Comparison of ENCODE assay signal across 8 cellular contexts in genomic region chr12:123973552-123974341, GRCh38. TPM values are rescaled to one million over a fixed set of nuclear protein-coding genes. Genes with fewer than 3 reads are reported as not detected.
DNase-seq lines count a peak whose midpoint lies in the region; ATAC-seq, FAIRE-seq and TF ChIP-seq lines count a peak whose summit lies in the region.

No MANE protein-coding gene starts in this region.

- H3K9me3 ChIP-seq in SJSA1 (replicated peaks) (no peaks in the 10 kb centered on the region), GM12878 (replicated peaks; ENCODE audit: control insufficient read depth, insufficient read depth, low read length) (no peaks in the 10 kb centered on the region), small intestine (ENCODE audit: control insufficient read depth, low read depth) (no peaks in the 10 kb centered on the region)

- RAD21 ChIA-PET in GM12878 (lab: Charles Lee; ENCODE audit: unreplicated experiment), result no interaction called here

- CTCF ChIA-PET in GM12878 (lab: Yijun Ruan, JAX), result interaction anchor here (0.9 to 1.7 kb wide), 2 partner anchors 10 to 11 kb away, joined by 3 to 10 read pairs; no protein-coding TSS in a partner anchor

- peak; percentile 67 for DNase-seq in NCI-H2227 (lab: John Stamatoyannopoulos, UW; ENCODE audit: unreplicated experiment)
- no peak for DNase-seq in NCI-H2227 treated with DMSO at 0.1 percent for 48 hours (lab: John Stamatoyannopoulos, UW)
- DNase-seq in SJSA1 (ENCODE audit: low read depth in 1 of 2, low spot score in 2 of 2), result peak in 1 of 2 experiments; percentile 33
- no peak for DNase-seq in GM12878 (ENCODE audit: low read depth, low spot score)
- peak; percentile 46 for DNase-seq in iPS-NIHi7 (ENCODE audit: extremely low spot score)
- peak; percentile 39 for DNase-seq in small intestine
- no peak for DNase-seq in H4 (ENCODE audit: low spot score)

- H3K4me3 ChIP-seq in SJSA1 (peak overlapping the region; percentile 88), GM12878 (peak overlapping the region; percentile 76), small intestine (ENCODE audit: low read depth in 1 of 2, low read length in 2 of 2) (peak overlapping the region; percentile 79 to 96)

- intact Hi-C loops in GM12878 (cut with micrococcal nuclease; ENCODE audit: unreplicated experiment), result no loop called here

- ATAC-seq in HG03097 (IDR thresholded peaks at IDR 0.05; ENCODE audit: low FRiP score, unreplicated experiment) (peak; percentile 6), GM12878 (peak; percentile 41)

- H3K36me3 ChIP-seq in SJSA1, result peaks cover 15% of the 10 kb centered on the region
- H3K36me3 ChIP-seq in GM12878 (ENCODE audit: control insufficient read depth in 2 of 2, insufficient read depth in 2 of 2, low read length in 1 of 2), result peaks cover 0 to 7% of the 10 kb centered on the region in 2 experiments; a peak in 3 of 4 replicates
- H3K36me3 ChIP-seq in small intestine (ENCODE audit: control insufficient read depth in 2 of 2, insufficient read depth in 2 of 2, low read length in 2 of 2), result peaks cover 0 to 5% of the 10 kb centered on the region in 2 donors

- FAIRE-seq in GM12878 (lab: Jason Lieb, UNC), result no peak
- FAIRE-seq in small intestine (lab: Jason Lieb, UNC), result no peak

- in situ Hi-C loops in GM12878 (cut with MboI), result no loop called here

- peak overlapping the region; percentile 61 for H2AFZ ChIP-seq in GM12878 (ENCODE audit: control insufficient read depth, low read depth, low read length)

- TF ChIP-seq RAD21 in GM12878 (IDR thresholded peaks at IDR 0.05; ENCODE audit: insufficient read depth, low read depth, low read length), result no peak

- no TSS peak for BruUV-seq in GM12878 (replicated peaks; lab: Mats Ljungman, UMichigan)

- no peak overlapping the region for H3K27ac ChIP-seq in SJSA1
- peak overlapping the region; percentile 61 for H3K27ac ChIP-seq in GM12878 (ENCODE audit: control insufficient read depth, insufficient read depth)
- peak overlapping the region; percentile 83 to 84 for H3K27ac ChIP-seq in small intestine (ENCODE audit: low read depth in 1 of 2, low read length in 1 of 2)

- WGBS in GM12878 (ENCODE audit: insufficient coverage, insufficient replicate concordance, low lambda C conversion rate, missing lambda C conversion rate), result 2% methylated on average over 39 of the region's 69 CpGs
- 1 to 2% (median 2%) methylated on average over 50 to 69 of the region's 69 CpGs for WGBS in small intestine, 3 donors

- TF ChIP-seq CTCF in GM12878 (IDR thresholded peaks at IDR 0.05 in 2 of 3, conservative IDR thresholded peaks at IDR 0.05 in 1 of 3; ENCODE audit: control insufficient read depth in 2 of 3, extremely low read depth in 1 of 3, insufficient read depth in 1 of 3, low read depth in 3 of 3, low read length in 3 of 3), result no peak

- H3K9ac ChIP-seq in GM12878 (ENCODE audit: control insufficient read depth, insufficient read depth, low read length), result peak overlapping the region; percentile 55

- H3K27me3 ChIP-seq in SJSA1 (replicated peaks) (no peaks in the 10 kb centered on the region), GM12878 (replicated peaks in 1 of 2; ENCODE audit: control insufficient read depth in 2 of 2, insufficient read depth in 2 of 2, low read length in 1 of 2) (no peaks in the 10 kb centered on the region), small intestine (ENCODE audit: control insufficient read depth in 2 of 2, insufficient read depth in 2 of 2, low read length in 2 of 2) (no peaks in the 10 kb centered on the region)

- TF ChIP-seq POLR2A in GM12878 (IDR thresholded peaks at IDR 0.05; ENCODE audit: low read depth, low read length), result no peak; the same call in 1 of the 2 replicates

- SMC1A ChIA-PET in GM12878 (lab: Charles Lee; ENCODE audit: uncharacterized antibody, unreplicated experiment), result interaction anchor here (0.9 to 1.4 kb wide), 2 partner anchors 9 to 12 kb away, joined by 4 read pairs; no protein-coding TSS in a partner anchor

- peaks cover 23% of the 10 kb centered on the region for H3K4me1 ChIP-seq in SJSA1 (replicated peaks)
- no peaks in the 10 kb centered on the region; the same call in 1 of the 2 replicates for H3K4me1 ChIP-seq in GM12878 (ENCODE audit: control insufficient read depth, insufficient read depth, low read length)
- peaks cover 2 to 6% of the 10 kb centered on the region in 2 donors for H3K4me1 ChIP-seq in small intestine (ENCODE audit: control insufficient read depth in 2 of 2, insufficient read depth in 1 of 2, low read depth in 1 of 2, low read length in 1 of 2)

- H3K4me2 ChIP-seq in GM12878 (ENCODE audit: control insufficient read depth, insufficient read depth), result peak overlapping the region; percentile 75

- no peak for TF ChIP-seq EP300 in GM12878 (IDR thresholded peaks at IDR 0.05; ENCODE audit: borderline replicate concordance in 1 of 2, control insufficient read depth in 1 of 2, low read depth in 2 of 2, low read length in 2 of 2)

- no peaks in the 10 kb centered on the region for H4K20me1 ChIP-seq in GM12878 (ENCODE audit: control insufficient read depth, insufficient read depth)

- POLR2A ChIA-PET in GM12878 (lab: Charles Lee), result interaction anchor here (0.5 to 0.6 kb wide), 2 partner anchors 9 to 80 kb away, joined by 3 to 9 read pairs; no protein-coding TSS in a partner anchor

- H3K79me2 ChIP-seq in GM12878 (ENCODE audit: control insufficient read depth, insufficient read depth, low read length), result peaks cover 14% of the 10 kb centered on the region

TF ChIP-seq in GM12878, 131 proteins besides CTCF, POLR2A, EP300 and RAD21 (continues in another document):
- TF ChIP-seq MLLT1 (IDR thresholded peaks at IDR 0.05), result 0 out of 2 replicates have a peak, but pooled peaks have one; percentile 9
- TF ChIP-seq RBBP5 (conservative IDR thresholded peaks at IDR 0.05), result no peak
- no peak for TF ChIP-seq JUNB (IDR thresholded peaks at IDR 0.05)
- peak; percentile 67 for TF ChIP-seq IKZF1 (conservative IDR thresholded peaks at IDR 0.05)
- TF ChIP-seq HDAC6 (IDR thresholded peaks at IDR 0.05; ENCODE audit: unreplicated experiment), result no peak
- no peak for TF ChIP-seq SMAD1 (IDR thresholded peaks at IDR 0.05; ENCODE audit: low read depth, partially characterized antibody)
- TF ChIP-seq NR2F1 (conservative IDR thresholded peaks at IDR 0.05), result no peak
- TF ChIP-seq MXI1 (IDR thresholded peaks at IDR 0.05; ENCODE audit: low read depth, low read length), result no peak

RNA-seq across cellular contexts. Expression of gene ZNF664, which starts 0.7 kb away (rescaled TPM):
- total RNA-seq in SJSA1 (2014; rRNA removed; shearing (Covaris generic)), result 19.5 and 36.0 TPM in 2 replicates
- total RNA-seq in GM12878 (2013; cell fraction: nucleolus; rRNA removed), result 57.8 and 60.9 TPM in 2 replicates
- total RNA-seq in GM12878 (2014; rRNA removed) (22.4 and 26.6 TPM in 2 replicates), GM12878 (2014; rRNA removed; fragmentation: Illumina TruSeq; extraction: Trizol) (45.1 and 47.8 TPM in 2 replicates), GM12878 (2021) (51.0 and 59.3 TPM in 2 replicates)
- 17.2 TPM for polyA plus RNA-seq in GM12878 (2011; ENCODE audit: low read depth)
- polyA plus RNA-seq in GM12878 (2011; rRNA removed) (53.2 and 67.8 TPM in 2 replicates), GM12878 (2014; fragmentation: Illumina TruSeq; extraction: Trizol) (65.6 and 70.4 TPM in 2 replicates), GM12878 (2014; fragmentation: Nextera tagmentation; extraction: Ambion mirVana) (1 to 10 TPM; 1.8 to 8.5 TPM), GM12878 (2014; rRNA removed) (30.0 and 39.2 TPM in 2 replicates), GM12878 (2016; fragmentation: Nextera tagmentation; extraction: Ambion mirVana) (10 to 100 TPM; 18.3 to 21.6 TPM), small intestine (100 to 1,000 TPM in 1 of 3 donors, 10 to 100 TPM in 2; 59.9 to 104 (median 80.8) TPM)
- polyA plus RNA-seq in GM12878 (2011; cell fraction: cytosol; rRNA removed), result 29.8 and 30.4 TPM in 2 replicates
- polyA plus RNA-seq in GM12878 (2011; cell fraction: nucleus; rRNA removed), result 39.7 and 43.6 TPM in 2 replicates
- polyA plus RNA-seq in GM12878 (2012), result 26.4 and 27.4 TPM in 2 replicates
- polyA minus RNA-seq in GM12878 (2011; rRNA and poly(A)+ RNA removed), result 31.5 and 33.5 TPM in 2 replicates
- polyA minus RNA-seq in GM12878 (2011; cell fraction: cytosol; rRNA and poly(A)+ RNA removed), result 9.9 and 13.8 TPM in 2 replicates
- 37.7 and 52.3 TPM in 2 replicates for polyA minus RNA-seq in GM12878 (2011; cell fraction: nucleus; rRNA and poly(A)+ RNA removed)
- total RNA-seq in H4 (2014; rRNA removed; shearing (Covaris generic)), result 41.6 and 48.6 TPM in 2 replicates

RNA-seq across cellular contexts. Expression of gene CCDC92, which starts 1.1 kb away (rescaled TPM):
- total RNA-seq in SJSA1 (2014; rRNA removed; shearing (Covaris generic)), result 11.9 and 13.3 TPM in 2 replicates
- total RNA-seq in GM12878 (2013; cell fraction: nucleolus; rRNA removed), result 2.6 and 2.7 TPM in 2 replicates
- total RNA-seq in GM12878 (2014; rRNA removed) (2.9 and 4.8 TPM in 2 replicates), GM12878 (2014; rRNA removed; fragmentation: Illumina TruSeq; extraction: Trizol) (3.5 and 3.7 TPM in 2 replicates), GM12878 (2021) (11.8 and 12.8 TPM in 2 replicates)
- polyA plus RNA-seq in GM12878 (2011; ENCODE audit: low read depth), result 4.2 TPM
- polyA plus RNA-seq in GM12878 (2011; rRNA removed) (0.61 and 0.96 TPM in 2 replicates), GM12878 (2014; fragmentation: Illumina TruSeq; extraction: Trizol) (2.6 and 7.1 TPM in 2 replicates), GM12878 (2014; fragmentation: Nextera tagmentation; extraction: Ambion mirVana) (under 1 TPM; 0.53 to 0.82 TPM), GM12878 (2014; rRNA removed) (9.5 and 10.6 TPM in 2 replicates), GM12878 (2016; fragmentation: Nextera tagmentation; extraction: Ambion mirVana) (1 to 10 TPM; 2.2 to 6.6 TPM), small intestine (10 to 100 TPM; 21.1 to 33.5 (median 26.2) TPM)
- 0.47 and 0.69 TPM in 2 replicates for polyA plus RNA-seq in GM12878 (2011; cell fraction: cytosol; rRNA removed)
- 2.0 and 2.1 TPM in 2 replicates for polyA plus RNA-seq in GM12878 (2011; cell fraction: nucleus; rRNA removed)
- polyA plus RNA-seq in GM12878 (2012), result 6.1 and 6.7 TPM in 2 replicates
- 0.44 and 0.46 TPM in 2 replicates for polyA minus RNA-seq in GM12878 (2011; rRNA and poly(A)+ RNA removed)
- polyA minus RNA-seq in GM12878 (2011; cell fraction: cytosol; rRNA and poly(A)+ RNA removed), result 1.2 TPM in 1 of 2 replicates, not detected in the other
- 1.2 and 3.5 TPM in 2 replicates for polyA minus RNA-seq in GM12878 (2011; cell fraction: nucleus; rRNA and poly(A)+ RNA removed)
- total RNA-seq in H4 (2014; rRNA removed; shearing (Covaris generic)), result 8.3 and 10.2 TPM in 2 replicates

Comparison
In these comparisons a context has a peak if more than half of its experiments do, and no peak if none do; other contexts are left out.
1. DNase-seq: peak in NCI-H2227 (single experiment), iPS-NIHi7 (single experiment) and small intestine (single experiment); none in NCI-H2227 treated with DMSO at 0.1 percent for 48 hours (single experiment), GM12878 (single experiment) and H4 (single experiment).
2. Peak in every context shown above with its lines, with median percentiles within 50 percentile points of each other: H3K4me3 ChIP-seq.